ENCODE assay signal across 26 cellular contexts in genomic region chr2:54803783-54804758, GRCh38.
DNase-seq lines count a peak whose midpoint lies in the region; ATAC-seq, FAIRE-seq and TF ChIP-seq lines count a peak whose summit lies in the region.
"Had no signal": no experiment of that assay in that cellular context is flagged by ENCODE, and none has a peak within 500 bp of the region (broad histone marks: within the 10 kb centered on the region; RNA-seq: fewer than 3 reads in every experiment).

No MANE protein-coding gene starts in this region.

- DNase-seq in HepG2 (ENCODE audit: low spot score) (no peak), right lobe of liver (no peak), NCI-H524 (lab: John Stamatoyannopoulos, UW) (peak; percentile 87 to 97), astrocyte (ENCODE audit: low read depth) (peak; percentile 50), NCI-H2029 (lab: John Stamatoyannopoulos, UW) (no peak), MV-4-11 (lab: John Stamatoyannopoulos, UW) (no peak)
- DNase-seq: activated CD4-positive, alpha-beta T cell treated with anti-CD3 and anti-CD28 coated beads for 1 hour; activated effector memory CD4-positive, alpha-beta T cell treated with anti-CD3 and anti-CD28 coated beads, Interleukin-2, amount 50 U/mL, for 16 hours; colonic mucosa; DMS53; MG63; NCI-H1930; NK-92 treated with Interleukin-12 subunit alpha and Interleukin-12 subunit beta, amount 100 ng/mL, for 24 hours; retina; stimulated activated naive CD4-positive, alpha-beta T cell treated with Interleukin-2 at 50 U/mL for 16 hours; transverse colon had no signal

- FAIRE-seq in HepG2 (lab: Jason Lieb, UNC) (no peak), astrocyte (lab: Jason Lieb, UNC) (no peak)
- FAIRE-seq: A204.1, GM19239 had no signal

- H3K9me3 Mint-ChIP-seq in astrocyte (ENCODE audit: unreplicated experiment) = peaks cover 4% of the 10 kb centered on the region

- CTCF ChIA-PET in HepG2 (lab: Yijun Ruan, JAX; ENCODE audit: low intra/inter-chr PET ratio, low total read pairs) = no interaction called here

- TF ChIP-seq EP300 in HepG2 (IDR thresholded peaks at IDR 0.05; ENCODE audit: low read depth in 2 of 2, low read length in 2 of 2) (no peak), HepG2 (CRISPR knock-in tag; IDR thresholded peaks at IDR 0.05; ENCODE audit: borderline replicate concordance) (no peak)

- H3K4me3 Mint-ChIP-seq in astrocyte (ENCODE audit: unreplicated experiment) = no peak overlapping the region
- H3K4me3 Mint-ChIP-seq: CD4-positive, CD25-positive, alpha-beta regulatory T cell had no signal

- H3K9ac ChIP-seq in HepG2 (ENCODE audit: insufficient read depth, low read depth, low read length) = no peak overlapping the region
- no peak overlapping the region for H3K9ac ChIP-seq in astrocyte (ENCODE audit: low read length)

- POLR2A ChIA-PET in HepG2 (lab: Yijun Ruan, JAX) = no interaction called here

- H3K36me3 ChIP-seq in HepG2 (replicated peaks in 1 of 2; ENCODE audit: control insufficient read depth in 1 of 2, insufficient read depth in 2 of 2, low read length in 2 of 2) (no peaks in the 10 kb centered on the region), right lobe of liver (no peaks in the 10 kb centered on the region), astrocyte (ENCODE audit: insufficient read depth, low read length) (no peaks in the 10 kb centered on the region)
- H3K36me3 ChIP-seq: colonic mucosa, gastroesophageal sphincter, MG63, neutrophil, transverse colon had no signal

- H3K79me2 ChIP-seq in HepG2 (ENCODE audit: insufficient read depth, low read length) (no peaks in the 10 kb centered on the region), astrocyte (ENCODE audit: insufficient read depth, low read length) (no peaks in the 10 kb centered on the region)

- H3K4me2 ChIP-seq in HepG2 (ENCODE audit: low read depth, low read length) (no peak overlapping the region), astrocyte (ENCODE audit: low read length) (no peak overlapping the region)

- no peak overlapping the region for H3K27ac ChIP-seq in HepG2 (ENCODE audit: extremely low read length, insufficient read depth, low read length)
- H3K27ac ChIP-seq in right lobe of liver = no peak overlapping the region
- H3K27ac ChIP-seq in astrocyte (ENCODE audit: low read depth, low read length) = no peak overlapping the region
- H3K27ac ChIP-seq: colonic mucosa, gastroesophageal sphincter, neutrophil, transverse colon had no signal

- H4K20me1 ChIP-seq in HepG2 (ENCODE audit: insufficient read depth, low read length) = no peaks in the 10 kb centered on the region
- H4K20me1 ChIP-seq in astrocyte (ENCODE audit: insufficient read depth, low read length) = no peaks in the 10 kb centered on the region

- TF ChIP-seq POLR2A in HepG2 (IDR thresholded peaks at IDR 0.05; ENCODE audit: insufficient read depth in 1 of 2, low read depth in 2 of 2, low read length in 2 of 2) (no peak), right lobe of liver (IDR thresholded peaks at IDR 0.05) (no peak)

- H3K4me1 ChIP-seq in HepG2 (ENCODE audit: insufficient read depth, low read length) (peaks cover 9% of the 10 kb centered on the region), right lobe of liver (no peaks in the 10 kb centered on the region), astrocyte (ENCODE audit: insufficient read depth, low read length) (no peaks in the 10 kb centered on the region)
- H3K4me1 ChIP-seq: colonic mucosa, gastroesophageal sphincter, transverse colon had no signal

- intact Hi-C loops in HepG2 (cut with micrococcal nuclease; ENCODE audit: unreplicated experiment) (no loop called here), right lobe of liver (cut with DNase I) (no loop called here)

- H3K27me3 ChIP-seq in HepG2 (ENCODE audit: control insufficient read depth in 1 of 2, insufficient read depth in 2 of 2, low read length in 2 of 2) (no peaks in the 10 kb centered on the region), right lobe of liver (no peaks in the 10 kb centered on the region), astrocyte (ENCODE audit: insufficient read depth, low read length) (no peaks in the 10 kb centered on the region)
- H3K27me3 ChIP-seq: colonic mucosa, gastroesophageal sphincter, MG63, neutrophil, transverse colon had no signal

- 98% methylated on average over 3 of the region's 3 CpGs for WGBS in HepG2 (ENCODE audit: low lambda C conversion rate)
- WGBS in right lobe of liver (ENCODE audit: insufficient coverage, low coverage, low lambda C conversion rate, missing lambda C conversion rate) = 80% methylated on average over 3 of the region's 3 CpGs

- H3K4me1 Mint-ChIP-seq in astrocyte (ENCODE audit: low read depth, unreplicated experiment) = no peaks in the 10 kb centered on the region

- no peak for TF ChIP-seq RAD21 in HepG2 (CRISPR knock-in tag; IDR thresholded peaks at IDR 0.05)

- BruUV-seq in HepG2 (replicated peaks; lab: Mats Ljungman, UMichigan) = no TSS peak

- H3K9me3 ChIP-seq in HepG2 (ENCODE audit: low read length) (no peaks in the 10 kb centered on the region), right lobe of liver (no peaks in the 10 kb centered on the region), astrocyte (ENCODE audit: insufficient read depth, low read depth, low read length) (no peaks in the 10 kb centered on the region)
- H3K9me3 ChIP-seq: colonic mucosa, gastroesophageal sphincter, neutrophil had no signal

- H3K4me3 ChIP-seq in HepG2 (replicated peaks in 1 of 3; ENCODE audit: insufficient read depth in 1 of 3, low read depth in 2 of 3, low read length in 3 of 3) (no peak overlapping the region), right lobe of liver (no peak overlapping the region), astrocyte (ENCODE audit: insufficient read depth, low read depth, low read length) (no peak overlapping the region)
- H3K4me3 ChIP-seq: colonic mucosa, gastroesophageal sphincter, MG63, transverse colon had no signal

- no peaks in the 10 kb centered on the region for H3K36me3 Mint-ChIP-seq in astrocyte (ENCODE audit: low read depth, unreplicated experiment)
- H3K36me3 Mint-ChIP-seq: CD4-positive, CD25-positive, alpha-beta regulatory T cell had no signal

- H3K27ac Mint-ChIP-seq in astrocyte (ENCODE audit: unreplicated experiment) = no peak overlapping the region
- H3K27ac Mint-ChIP-seq: CD4-positive, CD25-positive, alpha-beta regulatory T cell had no signal

- ATAC-seq in HepG2 = no peak
- no peak for ATAC-seq in right lobe of liver
- ATAC-seq in HG03354 (IDR thresholded peaks at IDR 0.05; ENCODE audit: poor library complexity, severe bottlenecking, unreplicated experiment) = no peak
- ATAC-seq in HG03432 (IDR thresholded peaks at IDR 0.05; ENCODE audit: unreplicated experiment) = no peak
- ATAC-seq: gastroesophageal sphincter, HCT116, left lobe of liver, Right ventricle myocardium inferior had no signal

- TF ChIP-seq CTCF in HepG2 (CRISPR knock-in tag; IDR thresholded peaks at IDR 0.05) = no peak
- TF ChIP-seq CTCF in right lobe of liver (IDR thresholded peaks at IDR 0.05) = no peak
- TF ChIP-seq CTCF in astrocyte (IDR thresholded peaks at IDR 0.05; ENCODE audit: insufficient read depth, low read depth, low read length) = no peak

- no peaks in the 10 kb centered on the region for H3K27me3 Mint-ChIP-seq in astrocyte (ENCODE audit: low read depth, unreplicated experiment)

- no peak overlapping the region for H2AFZ ChIP-seq in HepG2 (ENCODE audit: low read length)
- no peak overlapping the region for H2AFZ ChIP-seq in astrocyte (ENCODE audit: low read depth, low read length)

- in situ Hi-C loops in HepG2 (cut with HindIII; ENCODE audit: extremely low pct_ligation_motif_present, low pct_unique_long_range_greater_than_20kb) = no loop called here

TF ChIP-seq in HepG2, 621 proteins besides CTCF, POLR2A, EP300 and RAD21:
- TF ChIP-seq NFE2L2 (IDR thresholded peaks at IDR 0.05; ENCODE audit: low read length) (0 out of 2 replicates have a peak, but pooled peaks have one; percentile 23), ZNF746 (CRISPR knock-in tag; IDR thresholded peaks at IDR 0.05) (no peak)

Comparison
In these comparisons a context has a peak if more than half of its experiments do, and no peak if none do; other contexts are left out.
1. DNase-seq: peak in NCI-H524 (2 of 2) and astrocyte (single experiment); none in HepG2 (single experiment), right lobe of liver (0 of 3), NCI-H2029 (single experiment) and MV-4-11 (single experiment).